8 cellular contexts compared by ENCODE assay signal in the genomic region with DNA sequence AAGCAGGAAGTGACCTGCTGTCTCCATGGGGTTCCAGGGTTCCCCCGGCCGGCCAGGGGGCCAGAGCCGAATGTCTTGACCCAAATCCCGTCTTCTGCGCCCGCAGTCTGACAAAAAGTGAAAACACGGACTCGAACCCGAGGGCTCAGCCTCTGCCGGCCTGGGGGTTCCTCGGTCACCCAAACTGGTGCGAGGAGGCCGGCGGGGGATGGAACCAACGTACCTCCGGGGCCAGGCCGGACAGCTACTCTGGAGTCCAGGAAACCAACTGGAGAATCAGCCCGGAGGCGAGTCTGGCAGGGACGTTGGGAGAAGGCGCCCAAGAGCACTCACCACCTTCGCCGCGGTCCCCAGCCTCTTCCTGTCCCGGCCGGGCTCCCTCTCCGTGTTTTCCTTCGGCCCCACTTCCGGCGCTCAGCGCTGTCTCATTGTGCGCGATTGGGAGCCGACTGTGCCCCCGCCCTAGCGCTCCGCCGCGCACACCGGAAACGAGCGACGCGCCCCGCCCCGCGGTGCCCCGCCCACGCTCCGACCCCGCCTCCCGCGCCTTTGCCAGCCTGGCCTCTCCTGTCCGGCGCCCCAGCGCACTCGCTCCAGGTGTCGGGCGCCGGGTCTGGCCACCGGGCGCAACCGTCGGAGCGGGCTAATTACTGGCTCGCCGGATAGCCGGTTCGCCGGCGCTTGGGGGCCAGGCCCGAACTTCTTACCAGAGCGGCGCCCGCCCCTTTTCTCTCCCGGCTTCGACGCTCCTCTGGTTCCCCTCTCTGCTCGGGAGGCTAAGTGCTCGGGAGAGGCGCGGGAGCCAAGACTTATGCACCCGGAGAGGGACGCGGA. TPM values are rescaled to one million over a fixed set of nuclear protein-coding genes. Genes with fewer than 3 reads are reported as not detected.
DNase-seq lines count a peak whose midpoint lies in the region; ATAC-seq, FAIRE-seq and TF ChIP-seq lines count a peak whose summit lies in the region.

A gene with protein sequence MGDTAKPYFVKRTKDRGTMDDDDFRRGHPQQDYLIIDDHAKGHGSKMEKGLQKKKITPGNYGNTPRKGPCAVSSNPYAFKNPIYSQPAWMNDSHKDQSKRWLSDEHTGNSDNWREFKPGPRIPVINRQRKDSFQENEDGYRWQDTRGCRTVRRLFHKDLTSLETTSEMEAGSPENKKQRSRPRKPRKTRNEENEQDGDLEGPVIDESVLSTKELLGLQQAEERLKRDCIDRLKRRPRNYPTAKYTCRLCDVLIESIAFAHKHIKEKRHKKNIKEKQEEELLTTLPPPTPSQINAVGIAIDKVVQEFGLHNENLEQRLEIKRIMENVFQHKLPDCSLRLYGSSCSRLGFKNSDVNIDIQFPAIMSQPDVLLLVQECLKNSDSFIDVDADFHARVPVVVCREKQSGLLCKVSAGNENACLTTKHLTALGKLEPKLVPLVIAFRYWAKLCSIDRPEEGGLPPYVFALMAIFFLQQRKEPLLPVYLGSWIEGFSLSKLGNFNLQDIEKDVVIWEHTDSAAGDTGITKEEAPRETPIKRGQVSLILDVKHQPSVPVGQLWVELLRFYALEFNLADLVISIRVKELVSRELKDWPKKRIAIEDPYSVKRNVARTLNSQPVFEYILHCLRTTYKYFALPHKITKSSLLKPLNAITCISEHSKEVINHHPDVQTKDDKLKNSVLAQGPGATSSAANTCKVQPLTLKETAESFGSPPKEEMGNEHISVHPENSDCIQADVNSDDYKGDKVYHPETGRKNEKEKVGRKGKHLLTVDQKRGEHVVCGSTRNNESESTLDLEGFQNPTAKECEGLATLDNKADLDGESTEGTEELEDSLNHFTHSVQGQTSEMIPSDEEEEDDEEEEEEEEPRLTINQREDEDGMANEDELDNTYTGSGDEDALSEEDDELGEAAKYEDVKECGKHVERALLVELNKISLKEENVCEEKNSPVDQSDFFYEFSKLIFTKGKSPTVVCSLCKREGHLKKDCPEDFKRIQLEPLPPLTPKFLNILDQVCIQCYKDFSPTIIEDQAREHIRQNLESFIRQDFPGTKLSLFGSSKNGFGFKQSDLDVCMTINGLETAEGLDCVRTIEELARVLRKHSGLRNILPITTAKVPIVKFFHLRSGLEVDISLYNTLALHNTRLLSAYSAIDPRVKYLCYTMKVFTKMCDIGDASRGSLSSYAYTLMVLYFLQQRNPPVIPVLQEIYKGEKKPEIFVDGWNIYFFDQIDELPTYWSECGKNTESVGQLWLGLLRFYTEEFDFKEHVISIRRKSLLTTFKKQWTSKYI (N-terminal part only) (minus strand): TSS at position 363 of the 834 bp plus-strand sequence. CDS start 1,211 bp downstream, outside the sequence.

- H3K27ac ChIP-seq in mesendoderm (ENCODE audit: low read depth, low read length), result peak within 1 kb of the TSS; percentile 99

- H3K23ac ChIP-seq in mesendoderm (ENCODE audit: low read length), result peak within 1 kb of the TSS; percentile 80

- CTCF ChIA-PET in Caco-2 (lab: Charles Lee), result no interaction called here
- CTCF ChIA-PET in activated CD8-positive, alpha-beta memory T cell treated with anti-CD3 and anti-CD28 coated beads, Interleukin-2, amount 10 ng/mL, durations not matched to agents 7 days and 5 days (lab: Charles Lee), result interaction anchor here (1.1 kb wide), 1 partner anchor 12 kb away, joined by 3 read pairs; no protein-coding TSS in a partner anchor

- H2BK120ac ChIP-seq in mesendoderm (ENCODE audit: low read depth, low read length), result no peak within 1 kb of the TSS

- H3K27ac Mint-ChIP-seq in Caco-2 (ENCODE audit: unreplicated experiment), result peak within 1 kb of the TSS; percentile 91
- peak within 1 kb of the TSS; percentile 96 for H3K27ac Mint-ChIP-seq in activated CD8-positive, alpha-beta memory T cell treated with anti-CD3 and anti-CD28 coated beads, Interleukin-2, amount 10 ng/mL, durations not matched to agents 7 days and 5 days

- peak within 1 kb of the TSS; percentile 94 for H3K18ac ChIP-seq in mesendoderm (ENCODE audit: low read length)

- POLR2A ChIA-PET in Caco-2 (lab: Charles Lee), result no interaction called here

- intact Hi-C loops in Caco-2 (cut with micrococcal nuclease; ENCODE audit: unreplicated experiment), result loop anchor here (1.0 kb wide), 1 partner anchor 69 kb away; no protein-coding TSS in a partner anchor

- FAIRE-seq in HTR-8/SVneo (lab: Jason Lieb, UNC), result peak; percentile 23

- no peak within 1 kb of the TSS for H2AK5ac ChIP-seq in mesendoderm (ENCODE audit: low read length)

- peak within 1 kb of the TSS; percentile 84 for H2BK5ac ChIP-seq in mesendoderm (ENCODE audit: low read length)

- peak within 1 kb of the TSS; percentile 77 for H3K4me2 ChIP-seq in mesendoderm (ENCODE audit: low read length)

- H3K9me3 Mint-ChIP-seq in Caco-2 (ENCODE audit: unreplicated experiment), result no peaks in the 10 kb centered on the region
- no peaks in the 10 kb centered on the region for H3K9me3 Mint-ChIP-seq in activated CD8-positive, alpha-beta memory T cell treated with anti-CD3 and anti-CD28 coated beads, Interleukin-2, amount 10 ng/mL, durations not matched to agents 7 days and 5 days (ENCODE audit: low read depth)

- no peak within 1 kb of the TSS for H4K8ac ChIP-seq in mesendoderm (ENCODE audit: low read depth, low read length)

- no peaks in the 10 kb centered on the region for H3K4me1 Mint-ChIP-seq in Caco-2 (ENCODE audit: low read depth, unreplicated experiment)
- H3K4me1 Mint-ChIP-seq in activated CD8-positive, alpha-beta memory T cell treated with anti-CD3 and anti-CD28 coated beads, Interleukin-2, amount 10 ng/mL, durations not matched to agents 7 days and 5 days, result peaks cover 21% of the 10 kb centered on the region

- no peak within 1 kb of the TSS for H4K5ac ChIP-seq in mesendoderm (ENCODE audit: low read length)

- ATAC-seq in GM21381 (IDR thresholded peaks at IDR 0.05; ENCODE audit: unreplicated experiment), result peak; percentile 81
- ATAC-seq in activated CD8-positive, alpha-beta memory T cell treated with anti-CD3 and anti-CD28 coated beads, Interleukin-2, amount 10 ng/mL, durations not matched to agents 7 days and 5 days, result peak; percentile 90

- H3K9ac ChIP-seq in NT2/D1 (ENCODE audit: insufficient read length, low read depth) (peak within 1 kb of the TSS; percentile 89), endocrine pancreas (ENCODE audit: control insufficient read depth, insufficient read depth, low read length) (peak within 1 kb of the TSS; percentile 88), mesendoderm (ENCODE audit: low read length) (peak within 1 kb of the TSS; percentile 95)

- H3K4me3 Mint-ChIP-seq in Caco-2 (ENCODE audit: unreplicated experiment), result peak within 1 kb of the TSS; percentile 97
- H3K4me3 Mint-ChIP-seq in activated CD8-positive, alpha-beta memory T cell treated with anti-CD3 and anti-CD28 coated beads, Interleukin-2, amount 10 ng/mL, durations not matched to agents 7 days and 5 days, result peak within 1 kb of the TSS; percentile 100

- H3K4ac ChIP-seq in mesendoderm (ENCODE audit: low read depth, low read length), result peak within 1 kb of the TSS; percentile 38

- H3K79me2 ChIP-seq in mesendoderm (ENCODE audit: control insufficient read depth, insufficient read depth, low read length), result peaks cover 18% of the 10 kb centered on the region

- H3K4me3 ChIP-seq in Caco-2 (ENCODE audit: low read depth, low read length) (peak within 1 kb of the TSS; percentile 75), NT2/D1 (ENCODE audit: insufficient read length, low read depth) (peak within 1 kb of the TSS; percentile 95), endocrine pancreas (ENCODE audit: control insufficient read depth, insufficient read depth, low read length) (peak within 1 kb of the TSS; percentile 95), mesendoderm (ENCODE audit: low read length) (peak within 1 kb of the TSS; percentile 72)

- H3K9me3 ChIP-seq in Caco-2, result no peaks in the 10 kb centered on the region
- H3K9me3 ChIP-seq in NT2/D1 (ENCODE audit: insufficient read depth, low read length), result no peaks in the 10 kb centered on the region
- no peaks in the 10 kb centered on the region for H3K9me3 ChIP-seq in endocrine pancreas (ENCODE audit: control insufficient read depth, low read length)

- BruUV-seq in Caco-2 (replicated peaks; lab: Mats Ljungman, UMichigan), result no TSS peak

- H3K56ac ChIP-seq in mesendoderm (ENCODE audit: low read length), result peak within 1 kb of the TSS; percentile 91

- H3K27me3 ChIP-seq in Caco-2 (replicated peaks; ENCODE audit: control insufficient read depth, insufficient read depth, low read length), result no peaks in the 10 kb centered on the region
- peaks cover 18% of the 10 kb centered on the region for H3K27me3 ChIP-seq in NT2/D1 (ENCODE audit: insufficient read depth, insufficient read length)
- H3K27me3 ChIP-seq in endocrine pancreas (ENCODE audit: control insufficient read depth, insufficient read depth, low read length), result no peaks in the 10 kb centered on the region
- no peaks in the 10 kb centered on the region for H3K27me3 ChIP-seq in mesendoderm (ENCODE audit: insufficient read depth, low read length, poor library complexity)

- no peak within 1 kb of the TSS for H2BK15ac ChIP-seq in mesendoderm (replicated peaks; ENCODE audit: low read depth)

- H3K79me1 ChIP-seq in mesendoderm (ENCODE audit: low read length), result peaks cover 4% of the 10 kb centered on the region

- H3K36me3 ChIP-seq in Caco-2 (ENCODE audit: control insufficient read depth, insufficient read depth, low read length) (no peaks in the 10 kb centered on the region), NT2/D1 (ENCODE audit: insufficient read depth, insufficient read length, low read length) (peaks cover 19% of the 10 kb centered on the region), endocrine pancreas (ENCODE audit: control insufficient read depth, insufficient read depth, low read length) (no peaks in the 10 kb centered on the region), mesendoderm (ENCODE audit: control insufficient read depth, insufficient read depth, low read length) (no peaks in the 10 kb centered on the region)

- WGBS in mesendoderm (ENCODE audit: extremely low coverage, insufficient coverage, low lambda C conversion rate), result no CpG with 5 or more reads among the region's 85 CpGs

- no peaks in the 10 kb centered on the region for H3K27me3 Mint-ChIP-seq in Caco-2 (ENCODE audit: insufficient read depth, unreplicated experiment)
- H3K27me3 Mint-ChIP-seq in activated CD8-positive, alpha-beta memory T cell treated with anti-CD3 and anti-CD28 coated beads, Interleukin-2, amount 10 ng/mL, durations not matched to agents 7 days and 5 days, result no peaks in the 10 kb centered on the region

- DNase-seq in Caco-2, result peak; percentile 92 to 93
- DNase-seq in HTR-8/SVneo (ENCODE audit: insufficient read length, low spot score), result peak; percentile 83
- peak; percentile 94 for DNase-seq in NT2/D1 (ENCODE audit: low read depth, low spot score)
- peak; percentile 95 for DNase-seq in activated CD8-positive, alpha-beta memory T cell treated with anti-CD3 and anti-CD28 coated beads, Interleukin-2, amount 10 ng/mL, durations not matched to agents 7 days and 5 days
- DNase-seq in mesendoderm, result peak; percentile 98
- peak; percentile 93 for DNase-seq in stimulated activated CD8-positive, alpha-beta memory T cell treated with anti-CD3 and anti-CD28 coated beads, Interleukin-12 subunit alpha, Interleukin-12 subunit beta, amount 100 ng/mL, for 4 hours (ENCODE audit: low read depth)

- no peak for TF ChIP-seq CTCF in Caco-2 (IDR thresholded peaks at IDR 0.05; ENCODE audit: insufficient read depth in 1 of 2, low read depth in 1 of 2, low read length in 1 of 2, severe bottlenecking in 1 of 2, unreplicated experiment in 1 of 2)

- H3K36me3 Mint-ChIP-seq in Caco-2 (ENCODE audit: insufficient read depth, unreplicated experiment), result peaks cover 6% of the 10 kb centered on the region
- peaks cover 26% of the 10 kb centered on the region for H3K36me3 Mint-ChIP-seq in activated CD8-positive, alpha-beta memory T cell treated with anti-CD3 and anti-CD28 coated beads, Interleukin-2, amount 10 ng/mL, durations not matched to agents 7 days and 5 days

- H3K4me1 ChIP-seq in Caco-2, result peaks cover 6% of the 10 kb centered on the region; the same call in 1 of the 2 replicates
- H3K4me1 ChIP-seq in NT2/D1 (ENCODE audit: insufficient read depth, insufficient read length), result no peaks in the 10 kb centered on the region
- H3K4me1 ChIP-seq in endocrine pancreas (ENCODE audit: control insufficient read depth, insufficient read depth, low read length), result peaks cover 21% of the 10 kb centered on the region
- peaks cover 3% of the 10 kb centered on the region for H3K4me1 ChIP-seq in mesendoderm (ENCODE audit: control insufficient read depth, low read depth, low read length)

RNA-seq across cellular contexts. Expression of the gene that starts here (rescaled TPM):
- total RNA-seq in Caco-2 (2022), result 14.1 and 17.2 TPM in 2 replicates
- total RNA-seq in activated CD8-positive, alpha-beta memory T cell treated with anti-CD3 and anti-CD28 coated beads, Interleukin-2, amount 10 ng/mL, durations not matched to agents 7 days and 5 days, result 10 to 100 TPM; 44.9 to 46.7 TPM
- polyA plus RNA-seq in mesendoderm (2013, experiment 1 of 2), result 10.7 TPM
- polyA plus RNA-seq in mesendoderm (2013, experiment 2 of 2), result 10.9 TPM

Comparison
In these comparisons a context has a peak if more than half of its experiments do, and no peak if none do; other contexts are left out.
1. Peak in every context shown above with its lines: DNase-seq, ATAC-seq, H3K4me3 ChIP-seq and H3K27ac ChIP-seq.